In genomic region chr22:27913162-27913741, GRCh38 we compare ENCODE assay signal across 9 cellular contexts. TPM values are rescaled to one million over a fixed set of nuclear protein-coding genes. Genes with fewer than 3 reads are reported as not detected.
DNase-seq lines count a peak whose midpoint lies in the region; ATAC-seq and TF ChIP-seq lines count a peak whose summit lies in the region.
"Had no signal": no experiment of that assay in that cellular context is flagged by ENCODE, and none has a peak within 500 bp of the region (broad histone marks: within the 10 kb centered on the region; RNA-seq: fewer than 3 reads in every experiment).

No MANE protein-coding gene starts in this region.

- TF ChIP-seq POLR2A in gastroesophageal sphincter (IDR thresholded peaks at IDR 0.05) = no peak

- H3K4me3 ChIP-seq in gastroesophageal sphincter (no peak overlapping the region), rectal smooth muscle tissue (ENCODE audit: low read length) (no peak overlapping the region)

- no peak for TF ChIP-seq EP300 in gastroesophageal sphincter (IDR thresholded peaks at IDR 0.05)

- H3K36me3 ChIP-seq in gastroesophageal sphincter (peaks cover 0 to 19% of the 10 kb centered on the region in 2 donors), rectal smooth muscle tissue (ENCODE audit: control insufficient read depth, insufficient read depth, low read length) (no peaks in the 10 kb centered on the region)

- intact Hi-C loops in posterior vena cava (cut with DNase I) = no loop called here

- no peak overlapping the region for H3K9ac ChIP-seq in rectal smooth muscle tissue (ENCODE audit: low read length)

- DNase-seq in SIG-M5 treated with dmso at 0.1 percent for 504 hours (lab: John Stamatoyannopoulos, UW; ENCODE audit: unreplicated experiment) (peak; percentile 14), SIG-M5 (lab: John Stamatoyannopoulos, UW) (no peak), OCI-M2 (lab: John Stamatoyannopoulos, UW; ENCODE audit: unreplicated experiment) (peak; percentile 44), SKM-1 treated with dmso at 0.1 percent for 144 hours (lab: John Stamatoyannopoulos, UW; ENCODE audit: unreplicated experiment) (no peak), posterior vena cava (ENCODE audit: low spot score) (no peak), NCI-H1105 (lab: John Stamatoyannopoulos, UW) (no peak)
- DNase-seq: NCI-H1694 treated with DMSO at 0.1 percent for 48 hours had no signal

- no peaks in the 10 kb centered on the region for H3K9me3 ChIP-seq in gastroesophageal sphincter

- TF ChIP-seq CTCF in gastroesophageal sphincter (IDR thresholded peaks at IDR 0.05) = no peak

- peak overlapping the region in 3 of 4 donors; percentile 18 to 44 (median 37) for H3K27ac ChIP-seq in gastroesophageal sphincter
- peak overlapping the region; percentile 33 for H3K27ac ChIP-seq in rectal smooth muscle tissue (ENCODE audit: low read depth, low read length)

- no peaks in the 10 kb centered on the region for H3K27me3 ChIP-seq in gastroesophageal sphincter
- no peaks in the 10 kb centered on the region for H3K27me3 ChIP-seq in rectal smooth muscle tissue (ENCODE audit: control insufficient read depth, insufficient read depth, low read length)

- H3K4me1 ChIP-seq in gastroesophageal sphincter (peaks cover 21 to 76% (median 23%) of the 10 kb centered on the region in 3 donors), rectal smooth muscle tissue (ENCODE audit: control insufficient read depth, insufficient read depth, low read length) (peaks cover 18% of the 10 kb centered on the region)

- ATAC-seq in gastroesophageal sphincter = no peak

RNA-seq across cellular contexts. Expression of gene PITPNB, which starts 5.8 kb away (rescaled TPM):
- total RNA-seq in gastroesophageal sphincter (100 to 1,000 TPM in 1 of 4 donors, 10 to 100 TPM in 3; 62.8 to 103 (median 96.6) TPM), posterior vena cava (100 to 1,000 TPM in 1 of 2 donors, 10 to 100 TPM in 1; 96.2 to 139 TPM)

Comparison
In these comparisons a context has a peak if more than half of its experiments do, and no peak if none do; other contexts are left out.
1. DNase-seq: peak in SIG-M5 treated with dmso at 0.1 percent for 504 hours (single experiment) and OCI-M2 (single experiment); none in SIG-M5 (single experiment), SKM-1 treated with dmso at 0.1 percent for 144 hours (single experiment), posterior vena cava (single experiment) and NCI-H1105 (single experiment).